Comparison of ENCODE assay signal across 8 cellular contexts in the genomic region with DNA sequence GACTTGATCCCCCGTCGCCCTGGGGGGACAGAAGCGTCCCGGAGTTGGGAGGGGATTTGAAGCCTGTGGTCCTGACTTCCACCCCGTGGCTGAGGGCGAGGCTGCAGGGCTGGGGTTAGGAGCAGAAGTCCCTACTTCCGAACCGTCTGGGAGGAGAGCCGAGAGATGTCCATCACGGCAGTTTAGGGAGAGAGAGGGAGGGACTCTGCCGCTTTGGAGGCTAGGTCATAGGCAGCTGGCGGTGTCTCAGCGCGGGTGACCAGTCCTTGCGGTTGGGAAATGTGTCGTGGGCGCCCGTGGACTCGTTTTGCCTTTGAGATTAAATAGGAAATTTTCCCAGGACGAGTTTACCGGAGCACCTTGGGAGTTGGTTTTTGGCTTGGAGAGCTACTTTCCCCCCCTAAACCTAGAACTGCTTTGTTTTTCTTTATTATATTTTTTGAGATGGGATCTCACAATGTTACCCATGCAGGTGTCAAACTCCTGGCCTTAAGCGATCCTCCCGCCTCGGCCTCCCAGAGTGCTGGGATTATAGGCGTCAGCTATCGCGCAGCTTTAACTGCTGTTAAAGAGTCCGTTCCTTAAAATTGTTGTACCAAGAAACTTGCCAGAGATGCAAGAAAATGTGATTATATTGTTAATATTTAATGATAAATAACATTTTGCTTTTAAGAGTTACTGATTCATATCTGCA. TPM values are rescaled to one million over a fixed set of nuclear protein-coding genes. Genes with fewer than 3 reads are reported as not detected.
DNase-seq lines count a peak whose midpoint lies in the region; TF ChIP-seq lines count a peak whose summit lies in the region.
"Not testable (repeated sequence)": the region's sequence is repeated elsewhere in the genome, so short reads cannot be mapped to it uniquely, and the experiment has no call there.

No MANE protein-coding gene starts in this region.

- TF ChIP-seq CTCF in BJ (IDR thresholded peaks at IDR 0.05; ENCODE audit: insufficient read depth, low read depth, low read length); GM20000 (IDR thresholded peaks at IDR 0.05; ENCODE audit: extremely low read depth, missing control alignments): not testable (repeated sequence)

- DNase-seq in BJ (ENCODE audit: low read depth), result not testable (repeated sequence)
- DNase-seq in GM20000 (ENCODE audit: low spot score), result peak; percentile 16
- DNase-seq in HT-29 (ENCODE audit: low spot score), result peak; percentile 55
- DNase-seq in SHP77 (lab: John Stamatoyannopoulos, UW), result peak; percentile 39 to 46
- DNase-seq in adipocyte (ENCODE audit: low read depth), result peak; percentile 69
- peak; percentile 68 for DNase-seq in fibroblast of gingiva (ENCODE audit: low read depth)
- peak; percentile 49 to 52 for DNase-seq in lung microvascular endothelial cell (ENCODE audit: low read depth in 2 of 2)
- DNase-seq in smooth muscle cell of the brain vasculature (ENCODE audit: low read depth, low spot score), result peak; percentile 2

- H3K27me3 ChIP-seq in BJ (ENCODE audit: control insufficient read depth, insufficient read depth, low read length); adipocyte (replicated peaks; ENCODE audit: control insufficient read depth, insufficient read depth, low read length): not testable (repeated sequence)

- H3K9ac ChIP-seq in adipocyte (ENCODE audit: low read length), result peak overlapping the region; percentile 98

- not testable (repeated sequence) for H3K36me3 ChIP-seq in BJ (ENCODE audit: control insufficient read depth, insufficient read depth, low read length); adipocyte (ENCODE audit: control insufficient read depth, insufficient read depth, low read length, severe bottlenecking)

- CTCF ChIA-PET in BJ (lab: Yijun Ruan, JAX), result interaction anchor here (1.5 kb wide), 2 partner anchors 46 to 97 kb away, joined by 3 to 4 read pairs; no protein-coding TSS in a partner anchor

- H3K4me3 ChIP-seq in BJ (ENCODE audit: low read depth, low read length), result peak overlapping the region; percentile 74
- H3K4me3 ChIP-seq in adipocyte (ENCODE audit: low read length), result peak overlapping the region; percentile 91

- peaks cover 20% of the 10 kb centered on the region for H3K4me1 ChIP-seq in adipocyte (ENCODE audit: control insufficient read depth, insufficient read depth, low read length)

- POLR2A ChIA-PET in BJ (lab: Charles Lee), result not testable (repeated sequence)

- H3K9me3 ChIP-seq in adipocyte (ENCODE audit: control insufficient read depth, low read length), result not testable (repeated sequence)

RNA-seq across cellular contexts. Expression of gene KCTD7, which starts 26.6 kb away (rescaled TPM):
- 13.5 and 21.0 TPM in 2 replicates for polyA plus RNA-seq in BJ (2011; rRNA removed)
- polyA minus RNA-seq in BJ (2011; rRNA and poly(A)+ RNA removed), result 11.0 and 14.1 TPM in 2 replicates
- total RNA-seq in HT-29 (2014; rRNA removed; shearing (Covaris generic)), result 16.3 and 20.8 TPM in 2 replicates
- total RNA-seq in lung microvascular endothelial cell, result 3.5 and 6.3 TPM in 2 replicates
